11 cellular contexts compared by ENCODE assay signal in the genomic region with DNA sequence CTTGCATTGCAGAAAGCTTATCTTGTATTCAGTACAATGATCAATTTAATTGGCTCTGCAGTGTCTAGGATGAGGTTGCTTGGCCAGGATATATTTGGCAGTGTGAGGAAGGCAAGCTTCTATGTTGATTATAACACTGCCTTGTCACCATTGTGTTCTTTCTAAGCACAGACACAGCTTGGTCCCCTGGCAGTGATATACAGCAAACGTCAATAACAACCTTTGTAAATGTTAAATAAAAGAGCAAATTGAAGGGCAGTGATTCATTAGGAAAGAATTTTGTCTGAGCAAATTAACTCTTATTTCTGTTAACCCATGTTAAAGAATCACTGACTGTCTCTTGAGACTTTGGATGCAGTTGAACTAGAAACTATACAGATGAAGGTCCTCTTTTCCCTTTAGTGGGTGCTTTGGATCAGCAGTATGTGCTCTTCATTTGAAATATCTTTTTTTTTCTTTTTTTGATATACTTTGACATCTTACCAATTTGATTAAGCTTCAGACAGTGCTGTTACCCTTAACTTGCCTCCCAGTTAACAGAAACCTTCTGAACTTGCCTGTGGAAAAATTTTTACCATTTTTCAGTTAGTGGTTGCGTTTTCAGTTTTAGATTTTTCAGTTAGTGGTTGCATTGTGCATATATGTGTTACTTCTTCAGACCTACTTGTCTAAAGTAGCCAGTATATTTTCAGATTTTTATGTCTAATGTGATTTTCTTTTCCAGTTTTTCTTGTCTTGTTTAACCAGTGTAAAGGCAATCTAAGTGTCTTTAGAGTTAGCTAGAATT.
A peak's percentile ranks its signal among the peaks of the same experiment; 100 is the strongest.
DNase-seq lines count a peak whose midpoint lies in the region; FAIRE-seq and TF ChIP-seq lines count a peak whose summit lies in the region.
"Had no signal": no experiment of that assay in that cellular context is flagged by ENCODE, and none has a peak within 500 bp of the region (broad histone marks: within the 10 kb centered on the region; RNA-seq: fewer than 3 reads in every experiment).

No MANE protein-coding gene starts in this region.

- H3K4me1 Mint-ChIP-seq in mesothelial cell of epicardium = peaks cover 54% of the 10 kb centered on the region

- DNase-seq in ELR (ENCODE audit: low read depth) (peak; percentile 57), LNCaP clone FGC (ENCODE audit: low read depth) (peak; percentile 67), caudate nucleus (lab: John Stamatoyannopoulos, UW) (peak in 2 of 61 donors; percentile 4 to 14), mesothelial cell of epicardium (ENCODE audit: low spot score in 2 of 2, unreplicated experiment in 2 of 2) (no peak), D721Med (ENCODE audit: insufficient read length, low spot score) (no peak), NCI-H748 (lab: John Stamatoyannopoulos, UW; ENCODE audit: unreplicated experiment) (no peak)
- DNase-seq in stimulated activated CD8-positive, alpha-beta memory T cell treated with anti-CD3 and anti-CD28 coated beads, Interleukin-4, amount 100 ng/mL, for 48 hours = no peak
- DNase-seq in central memory CD4-positive, alpha-beta T cell = no peak
- DNase-seq: GOT3, NCI-H1417 treated with DMSO at 0.1 percent for 48 hours had no signal

- peak overlapping the region; percentile 13 for H3K27ac Mint-ChIP-seq in mesothelial cell of epicardium

- peak overlapping the region; percentile 53 for H3K27ac ChIP-seq in caudate nucleus (ENCODE audit: low read depth, low read length)

- no peak for FAIRE-seq in D721Med (lab: Jason Lieb, UNC)

- H3K9me3 Mint-ChIP-seq in mesothelial cell of epicardium = no peaks in the 10 kb centered on the region

- no peaks in the 10 kb centered on the region for H3K36me3 Mint-ChIP-seq in mesothelial cell of epicardium

- H3K4me3 Mint-ChIP-seq in mesothelial cell of epicardium = no peak overlapping the region

- TF ChIP-seq CTCF in LNCaP clone FGC (IDR thresholded peaks at IDR 0.05; ENCODE audit: control insufficient read depth, extremely low read depth, insufficient read depth) (no peak), mesothelial cell of epicardium (IDR thresholded peaks at IDR 0.05; ENCODE audit: unreplicated experiment) (no peak), D721Med (IDR thresholded peaks at IDR 0.05; ENCODE audit: insufficient read depth, missing control alignments) (no peak)

- H3K4me3 ChIP-seq in LNCaP clone FGC (ENCODE audit: low read depth, low read length) = no peak overlapping the region
- H3K4me3 ChIP-seq: skin epidermis had no signal

- H3K27me3 Mint-ChIP-seq in mesothelial cell of epicardium (ENCODE audit: low read depth) = no peaks in the 10 kb centered on the region

Comparison
In these comparisons a context has a peak if more than half of its experiments do, and no peak if none do; other contexts are left out.
1. DNase-seq: peak in ELR (single experiment) and LNCaP clone FGC (single experiment); none in mesothelial cell of epicardium (0 of 2), D721Med (single experiment), NCI-H748 (single experiment), stimulated activated CD8-positive, alpha-beta memory T cell treated with anti-CD3 and anti-CD28 coated beads, Interleukin-4, amount 100 ng/mL, for 48 hours (single experiment) and central memory CD4-positive, alpha-beta T cell (single experiment).